Comparison of ENCODE assay signal across 28 cellular contexts in the genomic region with DNA sequence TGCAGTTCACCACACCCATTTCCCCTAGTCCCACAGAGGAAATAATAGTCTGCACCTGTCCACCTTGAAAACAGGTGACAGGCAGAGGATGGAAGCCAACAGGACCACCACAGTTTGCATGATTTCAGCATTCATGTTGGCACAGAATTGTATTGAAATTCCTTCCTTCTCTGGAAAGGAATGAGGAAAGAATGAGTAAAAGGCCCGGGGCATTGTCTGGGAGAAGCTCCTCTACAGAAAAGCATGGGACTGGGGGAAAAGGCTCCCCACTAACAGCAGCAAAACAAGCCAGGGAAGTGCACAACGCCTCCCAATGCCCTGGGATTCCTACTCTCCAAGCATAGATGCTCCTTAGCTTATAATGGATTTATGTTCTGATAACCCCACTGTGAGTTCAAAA. TPM values are rescaled to one million over a fixed set of nuclear protein-coding genes. Genes with fewer than 3 reads are reported as not detected.
DNase-seq lines count a peak whose midpoint lies in the region; ATAC-seq and TF ChIP-seq lines count a peak whose summit lies in the region.
"Had no signal": no experiment of that assay in that cellular context is flagged by ENCODE, and none has a peak within 500 bp of the region (broad histone marks: within the 10 kb centered on the region; RNA-seq: fewer than 3 reads in every experiment).

No MANE protein-coding gene starts in this region.

- ATAC-seq in left colon = no peak
- ATAC-seq in stimulated activated naive CD8-positive, alpha-beta T cell treated with anti-CD3 and anti-CD28 coated beads, Interleukin-15, Interleukin-2, amounts not matched to agents 100 U/mL and 50 U/mL, for 24 hours = no peak
- ATAC-seq in left lung = no peak

- H3K27me3 ChIP-seq in left lung = no peaks in the 10 kb centered on the region
- H3K27me3 ChIP-seq: BLaER1 had no signal

- no peak overlapping the region for H3K4me3 ChIP-seq in left lung
- H3K4me3 ChIP-seq: BLaER1, GM23248 had no signal

- no peaks in the 10 kb centered on the region for H3K9me3 ChIP-seq in left lung
- H3K9me3 ChIP-seq: BLaER1, Caco-2, SK-N-SH had no signal

- peak; percentile 77 for DNase-seq in EH (ENCODE audit: low read depth)
- DNase-seq in NCI-H226 = peak; percentile 61
- peak; percentile 35 for DNase-seq in dedifferentiated amniotic fluid mesenchymal stem cell (ENCODE audit: extremely low spot score)
- peak; percentile 56 for DNase-seq in islet precursor cell
- DNase-seq in left colon = no peak
- no peak for DNase-seq in stimulated activated naive CD8-positive, alpha-beta T cell treated with anti-CD3 and anti-CD28 coated beads, Interleukin-15, Interleukin-2, amounts not matched to agents 100 U/mL and 50 U/mL, for 24 hours
- DNase-seq in NCI-H1436 (lab: John Stamatoyannopoulos, UW) = no peak
- no peak for DNase-seq in left lung
- DNase-seq: ACHN; Caco-2; CD4-positive, alpha-beta T cell; DMS 273 treated with DMSO at 0.1 percent for 48 hours; DND-41; GDM1; GM23248; HCEC 1CT; NCI-H1105 treated with DMSO at 0.1 percent for 48 hours; NCI-H1694; NCI-H2081; NCI-H2171; NCI-H446; NCI-H526; RPMI8226; SHP77 treated with DMSO at 0.1 percent for 48 hours; SK-N-SH had no signal

- no peak overlapping the region for H3K27ac ChIP-seq in left lung
- H3K27ac ChIP-seq: 22Rv1, BLaER1, GM23248, KMS-11 had no signal

- H3K36me3 ChIP-seq in left lung = no peaks in the 10 kb centered on the region

- peaks cover 0 to 20% of the 10 kb centered on the region in 2 donors for H3K4me1 ChIP-seq in left lung

- intact Hi-C loops in left colon (cut with DNase I, micrococcal nuclease) (no loop called here), left lung (cut with DNase I) (no loop called here)

- no peak for TF ChIP-seq CTCF in left lung (IDR thresholded peaks at IDR 0.05)

RNA-seq across cellular contexts. Expression of a gene that starts 28.5 kb away (rescaled TPM):
- total RNA-seq in left colon (100 to 1,000 TPM; 207 to 251 TPM), left lung (100 to 1,000 TPM; 234 to 278 TPM)

Comparison
In these comparisons a context has a peak if more than half of its experiments do, and no peak if none do; other contexts are left out.
1. DNase-seq: peak in EH (single experiment), NCI-H226 (single experiment), dedifferentiated amniotic fluid mesenchymal stem cell (single experiment) and islet precursor cell (single experiment); none in left colon (0 of 2), stimulated activated naive CD8-positive, alpha-beta T cell treated with anti-CD3 and anti-CD28 coated beads, Interleukin-15, Interleukin-2, amounts not matched to agents 100 U/mL and 50 U/mL, for 24 hours (single experiment), NCI-H1436 (single experiment) and left lung (0 of 2).